8 cellular contexts compared by ENCODE assay signal in the genomic region with DNA sequence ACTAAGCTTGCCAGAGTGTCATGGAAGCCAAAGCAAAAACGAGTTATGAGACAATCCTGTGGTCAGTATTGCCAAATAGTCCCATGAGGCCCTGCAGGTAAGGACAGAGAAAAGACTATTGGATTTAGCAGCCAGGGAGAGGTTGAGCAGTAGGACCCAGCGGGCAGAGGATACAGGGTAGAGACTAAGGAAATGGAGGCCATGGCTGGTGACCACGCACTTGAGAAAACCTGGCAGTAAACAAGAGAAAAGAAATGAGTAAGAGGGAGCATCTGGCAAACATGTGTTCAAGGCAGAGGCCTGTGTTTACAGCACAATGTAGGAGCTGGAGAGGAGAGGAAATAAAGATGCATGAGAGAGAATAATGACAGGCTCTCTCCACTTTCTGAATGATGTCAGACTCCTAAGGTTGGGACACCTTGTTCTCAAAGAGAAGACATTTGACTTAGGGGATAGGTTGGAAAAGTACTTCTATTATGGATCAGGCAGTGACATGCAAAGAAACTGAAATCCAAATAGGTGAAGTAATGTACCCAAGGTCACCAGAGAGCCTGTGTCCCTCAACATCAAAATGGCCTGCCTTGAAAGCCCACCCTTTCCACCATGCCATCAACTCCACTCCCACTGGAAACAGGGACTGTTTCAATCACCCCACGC. TPM values are rescaled to one million over a fixed set of nuclear protein-coding genes. Genes with fewer than 3 reads are reported as not detected.
A peak's percentile ranks its signal among the peaks of the same experiment; 100 is the strongest.
DNase-seq lines count a peak whose midpoint lies in the region; ATAC-seq and TF ChIP-seq lines count a peak whose summit lies in the region.

No MANE protein-coding gene starts in this region.

- POLR2A ChIA-PET in activated CD4-positive, alpha-beta memory T cell treated with anti-CD3 and anti-CD28 coated beads for 36 hours (lab: Charles Lee), result interaction anchor here (0.8 kb wide), 1 partner anchor 9 kb away, joined by 3 read pairs; a partner anchor contains a TSS

- no peak overlapping the region for H3K4me3 ChIP-seq in AG09309 (ENCODE audit: control insufficient read depth, low read depth, low read length)
- H3K4me3 ChIP-seq in thyroid gland (replicated peaks in 1 of 3), result no peak overlapping the region

- H3K9me3 Mint-ChIP-seq in activated CD4-positive, alpha-beta memory T cell treated with anti-CD3 and anti-CD28 coated beads for 36 hours, result no peaks in the 10 kb centered on the region

- H3K27ac Mint-ChIP-seq in activated CD4-positive, alpha-beta memory T cell treated with anti-CD3 and anti-CD28 coated beads for 36 hours, result no peak overlapping the region

- CTCF ChIA-PET in activated CD4-positive, alpha-beta memory T cell treated with anti-CD3 and anti-CD28 coated beads for 36 hours (lab: Charles Lee), result interaction anchor here (1.1 to 1.8 kb wide), 4 partner anchors 9 to 90 kb away, joined by 3 to 6 read pairs (median 4); a partner anchor contains a TSS

- TF ChIP-seq CTCF in AG09309 (IDR thresholded peaks at IDR 0.05; ENCODE audit: control insufficient read depth, insufficient read depth, low read depth, low read length, missing control alignments) (no peak), thyroid gland (IDR thresholded peaks at IDR 0.05) (no peak)

- DNase-seq in AG09309 (ENCODE audit: low read depth) (peak; percentile 98), hepatic stellate cell (ENCODE audit: low spot score) (peak; percentile 37), thyroid gland (peak in 1 of 2 donors; percentile 38), NCI-H1694 (lab: John Stamatoyannopoulos, UW) (no peak), midbrain (lab: John Stamatoyannopoulos, UW) (no peak)
- peak; percentile 63 for DNase-seq in activated CD4-positive, alpha-beta memory T cell treated with anti-CD3 and anti-CD28 coated beads for 36 hours

- H3K4me1 Mint-ChIP-seq in activated CD4-positive, alpha-beta memory T cell treated with anti-CD3 and anti-CD28 coated beads for 36 hours (ENCODE audit: low read depth), result peaks cover 33% of the 10 kb centered on the region

- peak; percentile 58 for ATAC-seq in GM18907 (IDR thresholded peaks at IDR 0.05; ENCODE audit: unreplicated experiment)
- peak; percentile 66 for ATAC-seq in HG03354 (IDR thresholded peaks at IDR 0.05; ENCODE audit: poor library complexity, severe bottlenecking, unreplicated experiment)

- no peaks in the 10 kb centered on the region for H3K9me3 ChIP-seq in thyroid gland

- H3K27ac ChIP-seq in thyroid gland, result peak overlapping the region; percentile 38 to 91 (median 78)

- H3K4me3 Mint-ChIP-seq in activated CD4-positive, alpha-beta memory T cell treated with anti-CD3 and anti-CD28 coated beads for 36 hours, result no peak overlapping the region

- peaks cover 7% of the 10 kb centered on the region for H3K36me3 Mint-ChIP-seq in activated CD4-positive, alpha-beta memory T cell treated with anti-CD3 and anti-CD28 coated beads for 36 hours

- H3K27me3 ChIP-seq in thyroid gland, result no peaks in the 10 kb centered on the region

- H3K4me1 ChIP-seq in thyroid gland, result peaks cover 94 to 100% of the 10 kb centered on the region in 2 donors

- 50 to 64% methylated on average over 4 of the region's 4 CpGs for WGBS in thyroid gland, 2 donors

- no peaks in the 10 kb centered on the region for H3K27me3 Mint-ChIP-seq in activated CD4-positive, alpha-beta memory T cell treated with anti-CD3 and anti-CD28 coated beads for 36 hours

- H3K36me3 ChIP-seq in thyroid gland, result no peaks in the 10 kb centered on the region

- intact Hi-C loops in activated CD4-positive, alpha-beta memory T cell treated with anti-CD3 and anti-CD28 coated beads for 36 hours (cut with micrococcal nuclease), result loop anchor here (1.0 to 2.0 kb wide), 2 partner anchors 9 to 58 kb away; a partner anchor contains a TSS
- intact Hi-C loops in thyroid gland (cut with DNase I), result no loop called here

- no peak for TF ChIP-seq POLR2A in thyroid gland (IDR thresholded peaks at IDR 0.05)

RNA-seq across cellular contexts. Expression of a gene that starts 9.0 kb away (rescaled TPM):
- total RNA-seq in activated CD4-positive, alpha-beta memory T cell treated with anti-CD3 and anti-CD28 coated beads for 36 hours, result 10 to 100 TPM; 36.1 to 39.4 TPM
- 100 to 1,000 TPM in 2 of 4 donors, 10 to 100 TPM in 2; 86.1 to 143 (median 103) TPM for total RNA-seq in thyroid gland

Comparison
In these comparisons a context has a peak if more than half of its experiments do, and no peak if none do; other contexts are left out.
1. DNase-seq: peak in AG09309 (single experiment), activated CD4-positive, alpha-beta memory T cell treated with anti-CD3 and anti-CD28 coated beads for 36 hours (single experiment) and hepatic stellate cell (single experiment); none in NCI-H1694 (single experiment) and midbrain (single experiment).